Comparison of ENCODE assay signal across 16 cellular contexts in the genomic region with DNA sequence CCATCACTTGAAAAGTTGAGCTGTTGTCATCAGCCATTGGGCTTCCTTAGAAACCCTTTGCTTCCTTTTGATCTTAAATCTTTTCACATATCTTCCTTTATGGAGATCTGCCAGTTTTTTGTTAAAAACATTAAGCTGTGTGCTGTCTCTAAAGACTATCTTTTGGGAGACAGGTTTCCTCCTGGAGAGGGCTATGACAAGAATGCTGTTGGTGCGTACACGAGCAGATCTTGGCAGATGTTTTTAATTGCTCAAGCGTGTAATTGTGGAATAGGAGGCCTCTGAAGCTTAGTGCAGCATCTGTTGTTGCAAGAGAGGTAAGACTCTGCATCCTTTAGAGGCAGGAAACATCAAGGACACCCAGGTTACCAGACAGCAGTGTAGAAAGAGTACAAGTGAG. TPM values are rescaled to one million over a fixed set of nuclear protein-coding genes. Genes with fewer than 3 reads are reported as not detected.
DNase-seq lines count a peak whose midpoint lies in the region; ATAC-seq and TF ChIP-seq lines count a peak whose summit lies in the region.
"Had no signal": no experiment of that assay in that cellular context is flagged by ENCODE, and none has a peak within 500 bp of the region (broad histone marks: within the 10 kb centered on the region; RNA-seq: fewer than 3 reads in every experiment).

No MANE protein-coding gene starts in this region.

- ATAC-seq in HG03045 (IDR thresholded peaks at IDR 0.05; ENCODE audit: unreplicated experiment) = no peak
- ATAC-seq: activated T-cell treated with anti-CD3 and anti-CD28 coated beads, Interleukin-2, amount 50 U/mL, for 4 hours; psoas muscle had no signal

- H3K4me3 Mint-ChIP-seq in HFFc6 (peak overlapping the region; percentile 20; the same call in 1 of the 2 replicates), nephron (peak overlapping the region in 1 of 3 experiments; percentile 6)
- H3K4me3 Mint-ChIP-seq: activated naive CD8-positive, alpha-beta T cell treated with anti-CD3 and anti-CD28 coated beads, Interleukin-2, amount 10 ng/mL, durations not matched to agents 7 days and 5 days; activated T-cell treated with anti-CD3 and anti-CD28 coated beads, Interleukin-2, amount 50 U/mL, for 4 hours had no signal

- TF ChIP-seq CTCF in HFFc6 (IDR thresholded peaks at IDR 0.05) (no peak), nephron (IDR thresholded peaks at IDR 0.05; ENCODE audit: unreplicated experiment in 3 of 3) (no peak)

- H3K27me3 Mint-ChIP-seq in HFFc6 (ENCODE audit: insufficient read depth) = no peaks in the 10 kb centered on the region
- no peaks in the 10 kb centered on the region for H3K27me3 Mint-ChIP-seq in nephron (ENCODE audit: low read depth)

- H3K9me3 Mint-ChIP-seq in HFFc6 (no peaks in the 10 kb centered on the region), nephron (no peaks in the 10 kb centered on the region)
- H3K9me3 Mint-ChIP-seq: activated naive CD8-positive, alpha-beta T cell treated with anti-CD3 and anti-CD28 coated beads, Interleukin-2, amount 10 ng/mL, durations not matched to agents 7 days and 5 days; activated T-cell treated with anti-CD3 and anti-CD28 coated beads, Interleukin-2, amount 50 U/mL, for 4 hours had no signal

- H3K4me1 Mint-ChIP-seq in HFFc6 (ENCODE audit: low read depth) = peaks cover 61% of the 10 kb centered on the region
- peaks cover 48% of the 10 kb centered on the region for H3K4me1 Mint-ChIP-seq in nephron
- H3K4me1 Mint-ChIP-seq: activated naive CD8-positive, alpha-beta T cell treated with anti-CD3 and anti-CD28 coated beads, Interleukin-2, amount 10 ng/mL, durations not matched to agents 7 days and 5 days had no signal

- H3K36me3 Mint-ChIP-seq in HFFc6 (ENCODE audit: low read depth) (peaks cover 61% of the 10 kb centered on the region), nephron (ENCODE audit: low read depth) (peaks cover 60% of the 10 kb centered on the region)

- DNase-seq in HFFc6 = peak; percentile 28
- DNase-seq in NCI-H69 (lab: John Stamatoyannopoulos, UW) = peak; percentile 9
- peak; percentile 86 for DNase-seq in dermis blood vessel endothelial cell
- DNase-seq in OCI-M2 (lab: John Stamatoyannopoulos, UW; ENCODE audit: unreplicated experiment) = no peak
- no peak for DNase-seq in D341Med (ENCODE audit: low spot score)
- DNase-seq: activated CD4-positive, alpha-beta T cell treated with anti-CD3 and anti-CD28 coated beads, Interleukin-2, amount 50 U/mL, for 4 hours; activated naive CD8-positive, alpha-beta T cell treated with anti-CD3 and anti-CD28 coated beads, Interleukin-2, amount 10 ng/mL, durations not matched to agents 7 days and 5 days; activated T-cell treated with anti-CD3 and anti-CD28 coated beads, Interleukin-2, amount 50 U/mL, for 4 hours; cerebellar nuclear complex; head of caudate nucleus; left cardiac atrium; NCI-H187; NK-92 treated with Interleukin-12 subunit alpha and Interleukin-12 subunit beta, amount 100 ng/mL, for 24 hours; psoas muscle had no signal

- H3K27ac Mint-ChIP-seq in HFFc6 = peak overlapping the region; percentile 65
- peak overlapping the region; percentile 17 to 65 (median 39) for H3K27ac Mint-ChIP-seq in nephron
- H3K27ac Mint-ChIP-seq: activated naive CD8-positive, alpha-beta T cell treated with anti-CD3 and anti-CD28 coated beads, Interleukin-2, amount 10 ng/mL, durations not matched to agents 7 days and 5 days had no signal

RNA-seq across cellular contexts. Expression of a gene that starts 56.8 kb away (rescaled TPM):
- total RNA-seq in HFFc6 (2021; fragmentation: NEBNext Ultra II Directional; extraction: Animal tissue kit (Norgen Biotek cat#: 25700)) = 10 to 100 TPM; 35.4 to 55.9 (median 37.6) TPM
- total RNA-seq in dermis blood vessel endothelial cell = 73.8 and 89.9 TPM in 2 replicates

Comparison
In these comparisons a context has a peak if more than half of its experiments do, and no peak if none do; other contexts are left out.
1. DNase-seq: peak in HFFc6 (single experiment), NCI-H69 (single experiment) and dermis blood vessel endothelial cell (single experiment); none in OCI-M2 (single experiment) and D341Med (single experiment).